Comparison of ENCODE assay signal across 1 cellular context in genomic region chr20:20184149-20184548, GRCh38.
TF ChIP-seq lines count a peak whose summit lies in the region.

No MANE protein-coding gene starts in this region.

TF ChIP-seq in SK-N-SH, 30 proteins besides CTCF, POLR2A, EP300 and RAD21 (continued from another document):
- TF ChIP-seq USF1 (IDR thresholded peaks at IDR 0.05; ENCODE audit: borderline replicate concordance, low read depth), result no peak
- no peak for TF ChIP-seq TCF12 (IDR thresholded peaks at IDR 0.05)
- TF ChIP-seq TEAD4 (IDR thresholded peaks at IDR 0.05; ENCODE audit: borderline replicate concordance, insufficient read depth), result no peak
- no peak for TF ChIP-seq SIN3A (IDR thresholded peaks at IDR 0.05; ENCODE audit: borderline replicate concordance, low read depth, low read length)
- no peak for TF ChIP-seq PBX3 (IDR thresholded peaks at IDR 0.05)
- TF ChIP-seq CHD2 (IDR thresholded peaks at IDR 0.05; ENCODE audit: low read length, partially characterized antibody), result no peak
